In genomic region chr11:120562806-120563425, GRCh38 we compare ENCODE assay signal across 18 cellular contexts. TPM values are rescaled to one million over a fixed set of nuclear protein-coding genes. Genes with fewer than 3 reads are reported as not detected.
DNase-seq lines count a peak whose midpoint lies in the region; ATAC-seq, FAIRE-seq and TF ChIP-seq lines count a peak whose summit lies in the region.
"Had no signal": no experiment of that assay in that cellular context is flagged by ENCODE, and none has a peak within 500 bp of the region (broad histone marks: within the 10 kb centered on the region; RNA-seq: fewer than 3 reads in every experiment).

No MANE protein-coding gene starts in this region.

- H3K9me2 ChIP-seq in PC-9 (ENCODE audit: insufficient read depth), result no peaks in the 10 kb centered on the region

- BruUV-seq in PC-9 (replicated peaks; lab: Mats Ljungman, UMichigan), result no TSS peak

- H3K9me3 ChIP-seq in mucosa of descending colon (no peaks in the 10 kb centered on the region), PC-9 (ENCODE audit: insufficient read depth, low read depth) (no peaks in the 10 kb centered on the region)
- H3K9me3 ChIP-seq: tibial artery had no signal

- no peak for FAIRE-seq in D721Med (lab: Jason Lieb, UNC)
- FAIRE-seq: islet of Langerhans had no signal

- no peaks in the 10 kb centered on the region for H3K79me2 ChIP-seq in PC-9 (ENCODE audit: low read depth)

- H4K20me1 ChIP-seq in PC-9 (ENCODE audit: insufficient read depth), result no peaks in the 10 kb centered on the region

- H3F3A ChIP-seq in PC-9 (ENCODE audit: insufficient read depth, low read depth), result peaks cover 5% of the 10 kb centered on the region; the same call in 1 of the 2 replicates

- ATAC-seq in Right ventricle myocardium superior (ENCODE audit: poor library complexity) (peak; percentile 75), mucosa of descending colon (peak; percentile 41)
- ATAC-seq: effector memory CD8-positive, alpha-beta T cell; foreskin keratinocyte; T-cell had no signal

- intact Hi-C loops in Right ventricle myocardium superior (cut with DNase I), result no loop called here
- intact Hi-C loops in mucosa of descending colon (cut with DNase I, micrococcal nuclease), result no loop called here
- intact Hi-C loops in PC-9 (cut with micrococcal nuclease; ENCODE audit: unreplicated experiment), result no loop called here

- CTCF ChIA-PET in PC-9 (lab: Charles Lee), result no interaction called here

- H3K27me3 ChIP-seq in PC-9 (ENCODE audit: insufficient read depth, low read depth), result 0 out of 2 replicates have a peak, but pooled peaks cover 2% of the 10 kb centered on the region
- H3K27me3 ChIP-seq: brain microvascular endothelial cell had no signal

- H3K4me2 ChIP-seq in PC-9, result no peak overlapping the region
- H3K4me2 ChIP-seq: KMS-11 had no signal

- no peak for TF ChIP-seq CTCF in mucosa of descending colon (IDR thresholded peaks at IDR 0.05)
- TF ChIP-seq CTCF in PC-9 (conservative IDR thresholded peaks at IDR 0.05), result no peak
- no peak for TF ChIP-seq CTCF in D721Med (IDR thresholded peaks at IDR 0.05; ENCODE audit: insufficient read depth, missing control alignments)
- no peak for TF ChIP-seq CTCF in foreskin fibroblast (IDR thresholded peaks at IDR 0.05; ENCODE audit: low read depth, low read length)

- H3K4me3 ChIP-seq in mucosa of descending colon, result no peak overlapping the region
- no peak overlapping the region for H3K4me3 ChIP-seq in PC-9
- no peak overlapping the region for H3K4me3 ChIP-seq in foreskin fibroblast (ENCODE audit: low read depth in 1 of 2, low read length in 2 of 2)
- H3K4me3 ChIP-seq: tibial artery had no signal

- POLR2A ChIA-PET in PC-9 (lab: Charles Lee; ENCODE audit: unreplicated experiment), result interaction anchor here (0.6 kb wide), 1 partner anchor 394 kb away, joined by 6 read pairs; no protein-coding TSS in a partner anchor

- H3K27ac ChIP-seq in PC-9, result no peak overlapping the region
- H3K27ac ChIP-seq: brain microvascular endothelial cell, foreskin keratinocyte, KMS-11, tibial artery had no signal

- no peak overlapping the region for H2AFZ ChIP-seq in PC-9

- H3K36me3 ChIP-seq in mucosa of descending colon (ENCODE audit: low read depth) (no peaks in the 10 kb centered on the region), PC-9 (ENCODE audit: low read depth) (no peaks in the 10 kb centered on the region)
- H3K36me3 ChIP-seq: brain microvascular endothelial cell, tibial artery had no signal

- DNase-seq in AG08396 (ENCODE audit: low spot score) (peak; percentile 33), NCI-H526 (lab: John Stamatoyannopoulos, UW) (peak; percentile 45 to 63), Right ventricle myocardium superior (no peak), mucosa of descending colon (no peak), PC-9 (no peak), D721Med (ENCODE audit: insufficient read length, low spot score) (no peak), foreskin fibroblast (no peak)
- DNase-seq in stimulated activated CD4-positive, alpha-beta T cell treated with anti-CD3 and anti-CD28 coated beads, Interleukin-2, amount 100 ng/mL, for 48 hours, result no peak
- DNase-seq: activated naive CD4-positive, alpha-beta T cell treated with anti-CD3 and anti-CD28 coated beads, Interleukin-2, amount 10 ng/mL, durations not matched to agents 7 days and 5 days; brain microvascular endothelial cell; effector memory CD8-positive, alpha-beta T cell; foreskin keratinocyte; NCI-H1694; NCI-H510A treated with DMSO at 0.1 percent for 48 hours; T-cell had no signal

- H3K4me1 ChIP-seq in mucosa of descending colon (ENCODE audit: low read depth) (peaks cover 9% of the 10 kb centered on the region), PC-9 (replicated peaks; ENCODE audit: insufficient read depth) (peaks cover 13% of the 10 kb centered on the region)

RNA-seq across cellular contexts. Expression of gene GRIK4, which starts 51.4 kb away (rescaled TPM):
- total RNA-seq in Right ventricle myocardium superior (0.11 TPM), mucosa of descending colon (under 1 TPM in 2 of 3 donors, not detected in 1; 0.36 to 0.51 TPM), PC-9 (2021) (not detected in 2 replicates)
- total RNA-seq: foreskin keratinocyte had no signal

Comparison
In these comparisons a context has a peak if more than half of its experiments do, and no peak if none do; other contexts are left out.
1. DNase-seq: peak in AG08396 (single experiment) and NCI-H526 (2 of 2); none in Right ventricle myocardium superior (single experiment), mucosa of descending colon (0 of 3), PC-9 (0 of 2), D721Med (single experiment), stimulated activated CD4-positive, alpha-beta T cell treated with anti-CD3 and anti-CD28 coated beads, Interleukin-2, amount 100 ng/mL, for 48 hours (0 of 2) and foreskin fibroblast (0 of 2).